ENCODE assay signal across 3 cellular contexts in the genomic region with DNA sequence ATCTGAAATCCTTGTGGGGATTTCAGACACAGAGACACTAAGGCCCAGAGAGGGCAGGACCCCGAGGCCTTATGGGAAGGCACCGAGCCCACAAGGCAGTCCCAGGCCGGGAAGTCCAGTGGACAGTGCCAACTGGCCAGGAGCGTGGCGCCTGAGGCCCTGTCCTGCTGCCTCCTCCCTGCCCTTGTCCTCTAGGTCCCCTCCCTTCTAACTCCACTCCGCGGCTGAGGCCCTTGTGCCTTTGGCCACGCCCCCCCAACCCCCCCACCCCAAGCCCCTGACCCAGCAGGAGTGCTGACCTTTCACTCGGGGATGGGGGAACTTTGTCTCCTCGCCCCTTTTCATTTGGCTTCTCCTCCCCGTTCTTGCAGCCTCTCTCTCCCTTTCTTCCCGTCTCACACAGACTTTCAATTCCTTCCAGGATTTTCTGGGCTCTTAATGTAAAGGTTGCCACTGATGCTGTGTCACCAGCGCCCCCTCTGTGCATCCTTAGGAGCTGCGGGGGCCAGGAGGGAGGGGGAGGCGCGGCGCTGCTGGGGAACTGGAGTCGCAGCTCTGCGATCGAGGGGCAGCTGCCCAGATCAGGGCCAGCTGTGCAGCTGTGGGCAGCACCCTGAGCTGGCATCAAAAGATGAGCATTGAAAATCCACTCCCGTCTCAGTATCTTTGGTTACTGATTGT.
TF ChIP-seq lines count a peak whose summit lies in the region.

No MANE protein-coding gene starts in this region.

TF ChIP-seq in SK-N-SH, 30 proteins besides CTCF, POLR2A, EP300 and RAD21:
- TF ChIP-seq, protein P1, sequence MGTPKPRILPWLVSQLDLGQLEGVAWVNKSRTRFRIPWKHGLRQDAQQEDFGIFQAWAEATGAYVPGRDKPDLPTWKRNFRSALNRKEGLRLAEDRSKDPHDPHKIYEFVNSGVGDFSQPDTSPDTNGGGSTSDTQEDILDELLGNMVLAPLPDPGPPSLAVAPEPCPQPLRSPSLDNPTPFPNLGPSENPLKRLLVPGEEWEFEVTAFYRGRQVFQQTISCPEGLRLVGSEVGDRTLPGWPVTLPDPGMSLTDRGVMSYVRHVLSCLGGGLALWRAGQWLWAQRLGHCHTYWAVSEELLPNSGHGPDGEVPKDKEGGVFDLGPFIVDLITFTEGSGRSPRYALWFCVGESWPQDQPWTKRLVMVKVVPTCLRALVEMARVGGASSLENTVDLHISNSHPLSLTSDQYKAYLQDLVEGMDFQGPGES (IDR thresholded peaks at IDR 0.05; ENCODE audit: low read depth, low read length) = no peak
- TF ChIP-seq, protein P2, sequence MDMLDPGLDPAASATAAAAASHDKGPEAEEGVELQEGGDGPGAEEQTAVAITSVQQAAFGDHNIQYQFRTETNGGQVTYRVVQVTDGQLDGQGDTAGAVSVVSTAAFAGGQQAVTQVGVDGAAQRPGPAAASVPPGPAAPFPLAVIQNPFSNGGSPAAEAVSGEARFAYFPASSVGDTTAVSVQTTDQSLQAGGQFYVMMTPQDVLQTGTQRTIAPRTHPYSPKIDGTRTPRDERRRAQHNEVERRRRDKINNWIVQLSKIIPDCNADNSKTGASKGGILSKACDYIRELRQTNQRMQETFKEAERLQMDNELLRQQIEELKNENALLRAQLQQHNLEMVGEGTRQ (IDR thresholded peaks at IDR 0.05; ENCODE audit: borderline replicate concordance, low read depth, low read length) = no peak
- TF ChIP-seq JUND (IDR thresholded peaks at IDR 0.05) (no peak), MEF2A (IDR thresholded peaks at IDR 0.05; ENCODE audit: borderline replicate concordance, low read depth) (no peak), FOSL2 (IDR thresholded peaks at IDR 0.05; ENCODE audit: borderline replicate concordance, low read depth) (no peak), EZH2phosphoT487 (IDR thresholded peaks at IDR 0.05; ENCODE audit: borderline replicate concordance, low read depth) (no peak), MXI1 (IDR thresholded peaks at IDR 0.05; ENCODE audit: low read depth, low read length) (no peak), RXRA (IDR thresholded peaks at IDR 0.05; ENCODE audit: borderline replicate concordance, low read depth) (no peak), POLR2AphosphoS5 (IDR thresholded peaks at IDR 0.05; ENCODE audit: low read depth, low read length) (no peak), TAF1 (IDR thresholded peaks at IDR 0.05; ENCODE audit: borderline replicate concordance, low read depth, low read length) (no peak), TCF12 (IDR thresholded peaks at IDR 0.05) (no peak), RFX5 (IDR thresholded peaks at IDR 0.05; ENCODE audit: low read length) (no peak), GATA2 (CRISPR knock-in tag; IDR thresholded peaks at IDR 0.05) (no peak), CHD2 (IDR thresholded peaks at IDR 0.05; ENCODE audit: low read length, partially characterized antibody) (no peak), YY1 (IDR thresholded peaks at IDR 0.05; ENCODE audit: low read depth) (no peak), NRF1 (IDR thresholded peaks at IDR 0.05; ENCODE audit: low read depth, low read length) (no peak), TEAD4 (IDR thresholded peaks at IDR 0.05; ENCODE audit: borderline replicate concordance, insufficient read depth) (no peak), SMC3 (IDR thresholded peaks at IDR 0.05; ENCODE audit: low read depth, low read length) (no peak)

TF ChIP-seq in SK-N-SH treated with all-trans-retinoic acid at 6 μM for 48 hours, 23 proteins besides CTCF, POLR2A, EP300 and RAD21:
- TF ChIP-seq OSR1 (CRISPR knock-in tag; IDR thresholded peaks at IDR 0.05) (no peak), ZC3H10 (CRISPR knock-in tag; IDR thresholded peaks at IDR 0.05) (no peak)
- TF ChIP-seq, protein P3, sequence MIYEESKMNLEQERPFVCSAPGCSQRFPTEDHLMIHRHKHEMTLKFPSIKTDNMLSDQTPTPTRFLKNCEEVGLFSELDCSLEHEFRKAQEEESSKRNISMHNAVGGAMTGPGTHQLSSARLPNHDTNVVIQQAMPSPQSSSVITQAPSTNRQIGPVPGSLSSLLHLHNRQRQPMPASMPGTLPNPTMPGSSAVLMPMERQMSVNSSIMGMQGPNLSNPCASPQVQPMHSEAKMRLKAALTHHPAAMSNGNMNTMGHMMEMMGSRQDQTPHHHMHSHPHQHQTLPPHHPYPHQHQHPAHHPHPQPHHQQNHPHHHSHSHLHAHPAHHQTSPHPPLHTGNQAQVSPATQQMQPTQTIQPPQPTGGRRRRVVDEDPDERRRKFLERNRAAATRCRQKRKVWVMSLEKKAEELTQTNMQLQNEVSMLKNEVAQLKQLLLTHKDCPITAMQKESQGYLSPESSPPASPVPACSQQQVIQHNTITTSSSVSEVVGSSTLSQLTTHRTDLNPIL (CRISPR knock-in tag; IDR thresholded peaks at IDR 0.05; ENCODE audit: low read depth) = no peak

TF ChIP-seq in K562, 482 proteins besides CTCF, POLR2A, EP300 and RAD21:
- TF ChIP-seq, protein P4, sequence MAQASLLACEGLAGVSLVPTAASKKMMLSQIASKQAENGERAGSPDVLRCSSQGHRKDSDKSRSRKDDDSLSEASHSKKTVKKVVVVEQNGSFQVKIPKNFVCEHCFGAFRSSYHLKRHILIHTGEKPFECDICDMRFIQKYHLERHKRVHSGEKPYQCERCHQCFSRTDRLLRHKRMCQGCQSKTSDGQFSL (CRISPR knock-in tag; IDR thresholded peaks at IDR 0.05) = no peak
- TF ChIP-seq, protein P4 (tag; IDR thresholded peaks at IDR 0.05) = 0 out of 4 replicates have a peak, but pooled peaks of 1 of the 2 experiments have one; percentile 37
- TF ChIP-seq KDM1A (IDR thresholded peaks at IDR 0.05) (peak in 1 of 2 experiments; percentile 23; a peak in 1 of 4 replicates), SRF (CRISPR knock-in tag; IDR thresholded peaks at IDR 0.05) (no peak), MAZ (CRISPR knock-in tag; conservative IDR thresholded peaks at IDR 0.05 in 1 of 2, IDR thresholded peaks at IDR 0.05 in 1 of 2) (peak in 1 of 2 experiments; percentile 88; a peak in 2 of 4 replicates)
- TF ChIP-seq, protein P5, sequence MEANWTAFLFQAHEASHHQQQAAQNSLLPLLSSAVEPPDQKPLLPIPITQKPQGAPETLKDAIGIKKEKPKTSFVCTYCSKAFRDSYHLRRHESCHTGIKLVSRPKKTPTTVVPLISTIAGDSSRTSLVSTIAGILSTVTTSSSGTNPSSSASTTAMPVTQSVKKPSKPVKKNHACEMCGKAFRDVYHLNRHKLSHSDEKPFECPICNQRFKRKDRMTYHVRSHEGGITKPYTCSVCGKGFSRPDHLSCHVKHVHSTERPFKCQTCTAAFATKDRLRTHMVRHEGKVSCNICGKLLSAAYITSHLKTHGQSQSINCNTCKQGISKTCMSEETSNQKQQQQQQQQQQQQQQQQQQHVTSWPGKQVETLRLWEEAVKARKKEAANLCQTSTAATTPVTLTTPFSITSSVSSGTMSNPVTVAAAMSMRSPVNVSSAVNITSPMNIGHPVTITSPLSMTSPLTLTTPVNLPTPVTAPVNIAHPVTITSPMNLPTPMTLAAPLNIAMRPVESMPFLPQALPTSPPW (CRISPR knock-in tag; IDR thresholded peaks at IDR 0.05) = peak; percentile 62
